ENCODE assay signal across 6 cellular contexts in genomic region chr5:54462281-54462680, GRCh38. TPM values are rescaled to one million over a fixed set of nuclear protein-coding genes. Genes with fewer than 3 reads are reported as not detected.
"Had no signal": no experiment of that assay in that cellular context is flagged by ENCODE, and none has a peak within 500 bp of the region (broad histone marks: within the 10 kb centered on the region; RNA-seq: fewer than 3 reads in every experiment).

No MANE protein-coding gene starts in this region.

- ATAC-seq: GM23338 had no signal

- H3K27ac Mint-ChIP-seq: GM23338, H9, IgD-negative memory B cell had no signal

- H3K4me3 ChIP-seq: GM23338 had no signal

- H3K4me3 Mint-ChIP-seq: GM23338, H9, IgD-negative memory B cell had no signal

- H3K4me1 Mint-ChIP-seq: IgD-negative memory B cell had no signal

- DNase-seq: H9, HCEC 1CT had no signal

- H3K36me3 Mint-ChIP-seq: IgD-negative memory B cell had no signal

- H3K4me2 ChIP-seq: GM23338 had no signal

RNA-seq across cellular contexts. Expression of gene HSPB3, which starts 6.8 kb away (rescaled TPM):
- total RNA-seq: GM23338, H1, H9, HT-29 had no signal
- polyA plus RNA-seq: GM23338, H1, IgD-negative memory B cell had no signal
